10 cellular contexts compared by ENCODE assay signal in the genomic region with DNA sequence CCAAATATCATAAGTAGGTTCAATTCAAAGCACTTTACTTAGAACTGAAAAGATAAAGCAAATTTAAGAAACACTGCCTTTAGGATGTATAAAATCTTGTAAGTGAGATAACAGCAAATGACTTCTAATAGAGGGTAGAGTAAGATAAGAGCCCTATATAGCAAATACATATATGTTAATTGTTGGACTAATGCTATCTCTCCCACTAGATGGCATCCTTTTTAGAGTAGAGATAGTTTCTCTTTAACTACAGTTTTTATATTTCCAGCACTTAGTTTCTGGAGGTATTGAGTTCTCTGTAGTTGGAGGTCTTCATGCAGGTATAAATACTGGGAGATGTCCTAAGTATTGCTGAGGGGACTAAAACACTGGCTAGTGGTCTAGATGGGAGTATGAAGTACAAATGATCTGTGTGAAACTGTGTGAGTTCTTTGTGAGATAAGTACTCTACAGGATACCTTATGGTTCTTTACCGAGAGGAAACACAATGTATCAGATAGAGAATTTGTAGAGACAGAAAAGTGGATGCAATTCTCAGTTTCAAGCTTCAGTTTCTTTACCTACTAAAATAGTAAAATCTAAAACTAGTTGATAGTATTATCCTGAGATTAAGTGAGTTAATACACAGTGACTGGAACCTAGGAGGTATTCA.
DNase-seq lines count a peak whose midpoint lies in the region; ATAC-seq and TF ChIP-seq lines count a peak whose summit lies in the region.
"Had no signal": no experiment of that assay in that cellular context is flagged by ENCODE, and none has a peak within 500 bp of the region (broad histone marks: within the 10 kb centered on the region; RNA-seq: fewer than 3 reads in every experiment).

No MANE protein-coding gene starts in this region.

- H3K36me3 ChIP-seq in ovary: no peaks in the 10 kb centered on the region
- no peaks in the 10 kb centered on the region for H3K36me3 ChIP-seq in PC-9 (ENCODE audit: low read depth)

- TF ChIP-seq POLR2A in NB4 (IDR thresholded peaks at IDR 0.05; ENCODE audit: extremely low read depth, insufficient read length) (no peak), ovary (IDR thresholded peaks at IDR 0.05) (no peak)

- no peaks in the 10 kb centered on the region for H3K79me2 ChIP-seq in PC-9 (ENCODE audit: low read depth)

- no peak overlapping the region for H3K27ac ChIP-seq in ovary
- H3K27ac ChIP-seq in PC-9: no peak overlapping the region

- no TSS peak for BruUV-seq in PC-9 (replicated peaks; lab: Mats Ljungman, UMichigan)

- peak; percentile 46 for ATAC-seq in GM21390 (IDR thresholded peaks at IDR 0.05; ENCODE audit: unreplicated experiment)
- ATAC-seq: CD8-positive, alpha-beta T cell had no signal

- TF ChIP-seq CTCF in NB4 (IDR thresholded peaks at IDR 0.05; ENCODE audit: low read depth, low read length) (peak; percentile 9), epithelial cell of esophagus (IDR thresholded peaks at IDR 0.05; ENCODE audit: insufficient read depth, low read depth, low read length, missing control alignments) (no peak), ovary (IDR thresholded peaks at IDR 0.05) (no peak), PC-9 (conservative IDR thresholded peaks at IDR 0.05) (no peak; the same call in 1 of the 2 replicates)

- H3K4me1 ChIP-seq in ovary (ENCODE audit: insufficient read depth): no peaks in the 10 kb centered on the region
- H3K4me1 ChIP-seq in PC-9 (replicated peaks; ENCODE audit: insufficient read depth): no peaks in the 10 kb centered on the region

- no peaks in the 10 kb centered on the region; the same call in 1 of the 2 replicates for H3K9me2 ChIP-seq in PC-9 (ENCODE audit: insufficient read depth)

- H2AFZ ChIP-seq in PC-9: no peak overlapping the region

- WGBS in ovary, 3 donors: 74 to 86% (median 84%) methylated on average over 1 of the region's 1 CpG

- no peaks in the 10 kb centered on the region for H4K20me1 ChIP-seq in PC-9 (ENCODE audit: insufficient read depth)

- no peak overlapping the region for H3K4me2 ChIP-seq in PC-9

- POLR2A ChIA-PET in PC-9 (lab: Charles Lee; ENCODE audit: unreplicated experiment): no interaction called here

- CTCF ChIA-PET in PC-9 (lab: Charles Lee): no interaction called here

- H3K9me3 ChIP-seq in ovary: no peaks in the 10 kb centered on the region
- H3K9me3 ChIP-seq in PC-9 (ENCODE audit: insufficient read depth, low read depth): no peaks in the 10 kb centered on the region

- H3K27me3 ChIP-seq in ovary (no peaks in the 10 kb centered on the region), PC-9 (ENCODE audit: insufficient read depth, low read depth) (no peaks in the 10 kb centered on the region)

- no peaks in the 10 kb centered on the region for H3F3A ChIP-seq in PC-9 (ENCODE audit: insufficient read depth, low read depth)

- no peak for TF ChIP-seq EP300 in ovary (IDR thresholded peaks at IDR 0.05)

- intact Hi-C loops in ovary (cut with DNase I): no loop called here
- intact Hi-C loops in PC-9 (cut with micrococcal nuclease; ENCODE audit: unreplicated experiment): no loop called here

- H3K4me3 ChIP-seq in NB4 (ENCODE audit: low read depth, low read length) (no peak overlapping the region), epithelial cell of esophagus (ENCODE audit: low read length) (no peak overlapping the region), ovary (no peak overlapping the region), PC-9 (no peak overlapping the region)

- DNase-seq in AML-193 (lab: John Stamatoyannopoulos, UW) (peak; percentile 6 to 36), NB4 (ENCODE audit: low read depth) (peak; percentile 25), epithelial cell of esophagus (ENCODE audit: low read depth) (peak; percentile 1), occipital lobe (lab: John Stamatoyannopoulos, UW) (no peak), ovary (no peak), NCI-H345 treated with DMSO at 0.1 percent for 48 hours (lab: John Stamatoyannopoulos, UW; ENCODE audit: unreplicated experiment) (no peak), PC-9 (no peak)
- DNase-seq: CD8-positive, alpha-beta T cell; NCI-H1694 treated with DMSO at 0.1 percent for 48 hours had no signal

Comparison
In these comparisons a context has a peak if more than half of its experiments do, and no peak if none do; other contexts are left out.
1. DNase-seq: peak in AML-193 (2 of 2), NB4 (single experiment) and epithelial cell of esophagus (single experiment); none in occipital lobe (single experiment), ovary (0 of 5), NCI-H345 treated with DMSO at 0.1 percent for 48 hours (single experiment) and PC-9 (0 of 2).